20 cellular contexts compared by ENCODE assay signal in the genomic region with DNA sequence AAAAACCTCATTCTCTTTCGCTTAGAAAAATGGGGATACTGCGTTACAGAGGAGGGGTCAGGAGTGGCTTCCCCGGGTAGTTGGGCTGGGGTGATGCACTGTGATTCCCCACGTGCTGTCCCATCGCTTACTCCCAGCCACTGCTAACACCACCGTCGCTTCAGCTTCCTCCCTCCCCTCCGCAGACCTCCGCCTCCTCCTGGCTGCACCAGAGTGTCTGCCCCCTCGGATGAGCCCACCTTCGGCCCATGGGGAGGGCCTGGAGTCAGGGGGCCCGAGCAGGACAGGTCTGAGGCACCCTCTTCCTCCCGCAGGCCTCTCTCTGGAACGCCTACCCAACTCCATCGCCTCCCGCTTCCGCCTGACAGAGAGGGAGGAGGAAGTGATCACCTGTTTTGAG. TPM values are rescaled to one million over a fixed set of nuclear protein-coding genes. Genes with fewer than 3 reads are reported as not detected.
DNase-seq lines count a peak whose midpoint lies in the region; ATAC-seq and TF ChIP-seq lines count a peak whose summit lies in the region.
"Had no signal": no experiment of that assay in that cellular context is flagged by ENCODE, and none has a peak within 500 bp of the region (broad histone marks: within the 10 kb centered on the region; RNA-seq: fewer than 3 reads in every experiment).

No MANE protein-coding gene starts in this region.

- peaks cover under 1% of the 10 kb centered on the region; the same call in 1 of the 2 replicates for H3K36me3 ChIP-seq in Caco-2 (ENCODE audit: control insufficient read depth, insufficient read depth, low read length)

- no TSS peak for BruUV-seq in Caco-2 (replicated peaks; lab: Mats Ljungman, UMichigan)

- intact Hi-C loops in Caco-2 (cut with micrococcal nuclease; ENCODE audit: unreplicated experiment), result no loop called here
- intact Hi-C loops in dendritic cell treated with granulocyte-macrophage colony-stimulating factor and Interleukin-4, amounts not matched to agents 40 ng/mL and 50 ng/mL, for 4 days (cut with micrococcal nuclease), result no loop called here

- H3K4me3 Mint-ChIP-seq in activated CD4-positive, alpha-beta T cell treated with anti-CD3 and anti-CD28 coated beads, Interleukin-2, amount 10 ng/mL, durations not matched to agents 7 days and 5 days, result no peak overlapping the region
- H3K4me3 Mint-ChIP-seq in Caco-2 (ENCODE audit: unreplicated experiment), result no peak overlapping the region
- peak overlapping the region; percentile 11 for H3K4me3 Mint-ChIP-seq in dendritic cell treated with granulocyte-macrophage colony-stimulating factor and Interleukin-4, amounts not matched to agents 40 ng/mL and 50 ng/mL, for 4 days
- no peak overlapping the region for H3K4me3 Mint-ChIP-seq in stimulated activated memory B cell treated with anti-CD40 and anti-IgM and Interleukin-4, amounts not matched to agents 10 μg/mL and 1 μg/mL and 100 μg/mL, for 72 hours
- no peak overlapping the region for H3K4me3 Mint-ChIP-seq in activated CD8-positive, alpha-beta T cell treated with anti-CD3 and anti-CD28 coated beads, Interleukin-2, amount 10 ng/mL, durations not matched to agents 7 days and 5 days
- H3K4me3 Mint-ChIP-seq: CD8-positive, alpha-beta memory T cell; HFFc6 had no signal

- TF ChIP-seq CTCF in Caco-2 (IDR thresholded peaks at IDR 0.05; ENCODE audit: insufficient read depth in 1 of 2, low read depth in 1 of 2, low read length in 1 of 2, severe bottlenecking in 1 of 2, unreplicated experiment in 1 of 2), result no peak

- peak overlapping the region; percentile 27 for H3K27ac Mint-ChIP-seq in activated CD4-positive, alpha-beta T cell treated with anti-CD3 and anti-CD28 coated beads, Interleukin-2, amount 10 ng/mL, durations not matched to agents 7 days and 5 days
- peak overlapping the region; percentile 38 for H3K27ac Mint-ChIP-seq in Caco-2 (ENCODE audit: unreplicated experiment)
- H3K27ac Mint-ChIP-seq in dendritic cell treated with granulocyte-macrophage colony-stimulating factor and Interleukin-4, amounts not matched to agents 40 ng/mL and 50 ng/mL, for 4 days, result peak overlapping the region; percentile 95
- peak overlapping the region; percentile 70 for H3K27ac Mint-ChIP-seq in stimulated activated memory B cell treated with anti-CD40 and anti-IgM and Interleukin-4, amounts not matched to agents 10 μg/mL and 1 μg/mL and 100 μg/mL, for 72 hours
- no peak overlapping the region for H3K27ac Mint-ChIP-seq in activated CD8-positive, alpha-beta T cell treated with anti-CD3 and anti-CD28 coated beads, Interleukin-2, amount 10 ng/mL, durations not matched to agents 7 days and 5 days
- H3K27ac Mint-ChIP-seq: HFFc6 had no signal

- no peaks in the 10 kb centered on the region for H3K9me3 ChIP-seq in Caco-2
- H3K9me3 ChIP-seq: MG63, SJSA1 had no signal

- H3K9me3 Mint-ChIP-seq in activated CD4-positive, alpha-beta T cell treated with anti-CD3 and anti-CD28 coated beads, Interleukin-2, amount 10 ng/mL, durations not matched to agents 7 days and 5 days, result no peaks in the 10 kb centered on the region
- H3K9me3 Mint-ChIP-seq in Caco-2 (ENCODE audit: unreplicated experiment), result no peaks in the 10 kb centered on the region
- no peaks in the 10 kb centered on the region for H3K9me3 Mint-ChIP-seq in dendritic cell treated with granulocyte-macrophage colony-stimulating factor and Interleukin-4, amounts not matched to agents 40 ng/mL and 50 ng/mL, for 4 days
- H3K9me3 Mint-ChIP-seq in stimulated activated memory B cell treated with anti-CD40 and anti-IgM and Interleukin-4, amounts not matched to agents 10 μg/mL and 1 μg/mL and 100 μg/mL, for 72 hours, result no peaks in the 10 kb centered on the region
- no peaks in the 10 kb centered on the region for H3K9me3 Mint-ChIP-seq in activated CD8-positive, alpha-beta T cell treated with anti-CD3 and anti-CD28 coated beads, Interleukin-2, amount 10 ng/mL, durations not matched to agents 7 days and 5 days (ENCODE audit: insufficient read depth)
- H3K9me3 Mint-ChIP-seq: CD8-positive, alpha-beta memory T cell; HFFc6 had no signal

- H3K4me3 ChIP-seq in Caco-2 (ENCODE audit: low read depth, low read length), result no peak overlapping the region
- H3K4me3 ChIP-seq: MG63, PC-9, SJSA1 had no signal

- ATAC-seq in stimulated activated memory B cell treated with anti-CD40 and anti-IgM and Interleukin-4, amounts not matched to agents 10 μg/mL and 1 μg/mL and 100 μg/mL, for 72 hours, result no peak
- ATAC-seq in GM18873 (IDR thresholded peaks at IDR 0.05; ENCODE audit: low FRiP score, unreplicated experiment), result no peak
- ATAC-seq in activated CD8-positive, alpha-beta T cell treated with anti-CD3 and anti-CD28 coated beads, Interleukin-2, amount 10 ng/mL, durations not matched to agents 7 days and 5 days, result no peak
- ATAC-seq: HepG2 had no signal

- peaks cover 45% of the 10 kb centered on the region for H3K4me1 Mint-ChIP-seq in activated CD4-positive, alpha-beta T cell treated with anti-CD3 and anti-CD28 coated beads, Interleukin-2, amount 10 ng/mL, durations not matched to agents 7 days and 5 days
- H3K4me1 Mint-ChIP-seq in Caco-2 (ENCODE audit: low read depth, unreplicated experiment), result no peaks in the 10 kb centered on the region
- H3K4me1 Mint-ChIP-seq in dendritic cell treated with granulocyte-macrophage colony-stimulating factor and Interleukin-4, amounts not matched to agents 40 ng/mL and 50 ng/mL, for 4 days (ENCODE audit: low read depth), result peaks cover 99% of the 10 kb centered on the region
- peaks cover 74% of the 10 kb centered on the region for H3K4me1 Mint-ChIP-seq in stimulated activated memory B cell treated with anti-CD40 and anti-IgM and Interleukin-4, amounts not matched to agents 10 μg/mL and 1 μg/mL and 100 μg/mL, for 72 hours
- H3K4me1 Mint-ChIP-seq in activated CD8-positive, alpha-beta T cell treated with anti-CD3 and anti-CD28 coated beads, Interleukin-2, amount 10 ng/mL, durations not matched to agents 7 days and 5 days (ENCODE audit: low read depth), result peaks cover 38% of the 10 kb centered on the region

- peaks cover 6% of the 10 kb centered on the region; the same call in 1 of the 2 replicates for H3K4me1 ChIP-seq in Caco-2
- H3K4me1 ChIP-seq: SJSA1 had no signal

- POLR2A ChIA-PET in activated CD4-positive, alpha-beta T cell treated with anti-CD3 and anti-CD28 coated beads, Interleukin-2, amount 10 ng/mL, durations not matched to agents 7 days and 5 days (lab: Charles Lee), result interaction anchor here (0.6 kb wide), 1 partner anchor 31 kb away, joined by 4 read pairs; no protein-coding TSS in a partner anchor
- POLR2A ChIA-PET in Caco-2 (lab: Charles Lee), result interaction anchor here (0.5 kb wide), 1 partner anchor 294 kb away, joined by 13 read pairs; no protein-coding TSS in a partner anchor
- POLR2A ChIA-PET in activated CD8-positive, alpha-beta T cell treated with anti-CD3 and anti-CD28 coated beads, Interleukin-2, amount 10 ng/mL, durations not matched to agents 7 days and 5 days (lab: Charles Lee), result no interaction called here

- peaks cover 33% of the 10 kb centered on the region for H3K36me3 Mint-ChIP-seq in activated CD4-positive, alpha-beta T cell treated with anti-CD3 and anti-CD28 coated beads, Interleukin-2, amount 10 ng/mL, durations not matched to agents 7 days and 5 days (ENCODE audit: low read depth)
- H3K36me3 Mint-ChIP-seq in Caco-2 (ENCODE audit: insufficient read depth, unreplicated experiment), result peaks cover 56% of the 10 kb centered on the region
- H3K36me3 Mint-ChIP-seq in dendritic cell treated with granulocyte-macrophage colony-stimulating factor and Interleukin-4, amounts not matched to agents 40 ng/mL and 50 ng/mL, for 4 days (ENCODE audit: low read depth), result peaks cover 91% of the 10 kb centered on the region
- peaks cover 71% of the 10 kb centered on the region for H3K36me3 Mint-ChIP-seq in stimulated activated memory B cell treated with anti-CD40 and anti-IgM and Interleukin-4, amounts not matched to agents 10 μg/mL and 1 μg/mL and 100 μg/mL, for 72 hours
- H3K36me3 Mint-ChIP-seq in activated CD8-positive, alpha-beta T cell treated with anti-CD3 and anti-CD28 coated beads, Interleukin-2, amount 10 ng/mL, durations not matched to agents 7 days and 5 days (ENCODE audit: low read depth), result peaks cover 41% of the 10 kb centered on the region

- DNase-seq in activated CD4-positive, alpha-beta T cell treated with anti-CD3 and anti-CD28 coated beads, Interleukin-2, amount 10 ng/mL, durations not matched to agents 7 days and 5 days, result no peak
- no peak for DNase-seq in activated CD4-positive, alpha-beta T cell treated with anti-CD3 and anti-CD28 coated beads for 48 hours
- DNase-seq in Caco-2 (no peak), Kasumi-1 (lab: John Stamatoyannopoulos, UW) (no peak)
- no peak for DNase-seq in activated CD8-positive, alpha-beta T cell treated with anti-CD3 and anti-CD28 coated beads, Interleukin-2, amount 10 ng/mL, durations not matched to agents 7 days and 5 days
- DNase-seq: AML-193; CD8-positive, alpha-beta memory T cell; HFFc6; MG63; NCI-H1048; NCI-H1436; NCI-H2029; NCI-H345; NCI-H526; PC-9 had no signal

- H3K27me3 Mint-ChIP-seq in activated CD4-positive, alpha-beta T cell treated with anti-CD3 and anti-CD28 coated beads, Interleukin-2, amount 10 ng/mL, durations not matched to agents 7 days and 5 days, result no peaks in the 10 kb centered on the region
- no peaks in the 10 kb centered on the region for H3K27me3 Mint-ChIP-seq in Caco-2 (ENCODE audit: insufficient read depth, unreplicated experiment)
- H3K27me3 Mint-ChIP-seq in dendritic cell treated with granulocyte-macrophage colony-stimulating factor and Interleukin-4, amounts not matched to agents 40 ng/mL and 50 ng/mL, for 4 days, result no peaks in the 10 kb centered on the region
- H3K27me3 Mint-ChIP-seq in stimulated activated memory B cell treated with anti-CD40 and anti-IgM and Interleukin-4, amounts not matched to agents 10 μg/mL and 1 μg/mL and 100 μg/mL, for 72 hours, result no peaks in the 10 kb centered on the region
- H3K27me3 Mint-ChIP-seq in activated CD8-positive, alpha-beta T cell treated with anti-CD3 and anti-CD28 coated beads, Interleukin-2, amount 10 ng/mL, durations not matched to agents 7 days and 5 days (ENCODE audit: low read depth), result no peaks in the 10 kb centered on the region
- H3K27me3 Mint-ChIP-seq: CD8-positive, alpha-beta memory T cell had no signal

- no peaks in the 10 kb centered on the region for H3K27me3 ChIP-seq in Caco-2 (replicated peaks; ENCODE audit: control insufficient read depth, insufficient read depth, low read length)
- H3K27me3 ChIP-seq: MG63, SJSA1 had no signal

- CTCF ChIA-PET in activated CD4-positive, alpha-beta T cell treated with anti-CD3 and anti-CD28 coated beads, Interleukin-2, amount 10 ng/mL, durations not matched to agents 7 days and 5 days (lab: Charles Lee), result interaction anchor here (1.6 kb wide), 1 partner anchor 20 kb away, joined by 4 read pairs; no protein-coding TSS in a partner anchor
- CTCF ChIA-PET in Caco-2 (lab: Charles Lee), result no interaction called here
- CTCF ChIA-PET in activated CD8-positive, alpha-beta T cell treated with anti-CD3 and anti-CD28 coated beads, Interleukin-2, amount 10 ng/mL, durations not matched to agents 7 days and 5 days (lab: Charles Lee), result interaction anchor here (0.8 to 2.1 kb wide), 3 partner anchors 9 to 11 kb away, joined by 3 to 5 read pairs (median 5); no protein-coding TSS in a partner anchor

RNA-seq across cellular contexts. Expression of a gene that starts 33.6 kb away (rescaled TPM):
- total RNA-seq in activated CD4-positive, alpha-beta T cell treated with anti-CD3 and anti-CD28 coated beads, Interleukin-2, amount 10 ng/mL, durations not matched to agents 7 days and 5 days, result 10 to 100 TPM; 61.2 to 61.5 TPM
- total RNA-seq in Caco-2 (2022), result 58.7 and 60.0 TPM in 2 replicates
- 10 to 100 TPM; 59.3 to 61.0 TPM for total RNA-seq in activated CD8-positive, alpha-beta T cell treated with anti-CD3 and anti-CD28 coated beads, Interleukin-2, amount 10 ng/mL, durations not matched to agents 7 days and 5 days

RNA-seq across cellular contexts. Expression of a gene that starts 59.1 kb away (rescaled TPM):
- 10 to 100 TPM; 48.3 to 52.6 TPM for total RNA-seq in activated CD4-positive, alpha-beta T cell treated with anti-CD3 and anti-CD28 coated beads, Interleukin-2, amount 10 ng/mL, durations not matched to agents 7 days and 5 days
- 142 and 156 TPM in 2 replicates for total RNA-seq in Caco-2 (2022)
- total RNA-seq in activated CD8-positive, alpha-beta T cell treated with anti-CD3 and anti-CD28 coated beads, Interleukin-2, amount 10 ng/mL, durations not matched to agents 7 days and 5 days, result 10 to 100 TPM; 41.7 to 44.3 TPM
